8 cellular contexts compared by ENCODE assay signal in the genomic region with DNA sequence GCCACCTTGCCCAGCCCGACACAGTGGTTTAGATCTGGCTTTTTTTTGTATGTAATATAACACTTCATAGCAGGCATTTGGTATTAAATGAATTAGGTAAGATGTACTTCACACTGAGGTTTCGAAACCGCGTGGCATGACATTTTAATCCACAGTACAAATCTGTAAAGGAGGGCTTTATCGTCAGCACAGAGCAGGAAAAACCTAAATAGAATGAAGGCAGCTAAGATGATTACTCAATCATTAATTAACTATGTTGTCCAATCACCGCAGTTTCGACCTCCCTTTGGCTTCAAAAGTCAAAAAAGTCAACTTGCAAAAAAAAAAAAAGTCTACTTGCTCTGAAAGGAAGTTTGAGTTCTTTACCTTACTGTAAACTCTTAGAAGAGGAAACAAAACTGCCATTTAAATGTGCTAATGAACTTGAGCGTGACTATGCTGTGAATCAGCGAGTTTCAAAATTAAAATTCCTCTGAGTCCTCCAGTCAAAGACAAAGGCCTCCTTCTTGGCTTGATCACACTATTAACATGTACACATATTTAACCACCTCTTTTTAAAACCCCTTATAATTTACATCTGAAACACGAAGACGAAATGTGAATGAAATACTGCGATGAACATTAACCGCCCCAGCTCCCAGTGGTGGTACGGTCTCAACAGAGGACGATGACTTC. TPM values are rescaled to one million over a fixed set of nuclear protein-coding genes. Genes with fewer than 3 reads are reported as not detected.
DNase-seq lines count a peak whose midpoint lies in the region; ATAC-seq and TF ChIP-seq lines count a peak whose summit lies in the region.

No MANE protein-coding gene starts in this region.

- H3K4me3 Mint-ChIP-seq in memory B cell = peak overlapping the region; percentile 100

- H3K9me3 ChIP-seq in duodenal mucosa (ENCODE audit: control insufficient read depth in 1 of 2, low read length in 2 of 2) = no peaks in the 10 kb centered on the region
- no peaks in the 10 kb centered on the region for H3K9me3 ChIP-seq in stomach

- peak overlapping the region; percentile 89 for H3K27ac ChIP-seq in C4-2B
- peak overlapping the region; percentile 95 for H3K27ac ChIP-seq in duodenal mucosa (ENCODE audit: low read depth, low read length)
- H3K27ac ChIP-seq in stomach = peak overlapping the region; percentile 80 to 98 (median 97)

- peak overlapping the region; percentile 100 for H3K27ac Mint-ChIP-seq in memory B cell

- H3K27me3 ChIP-seq in duodenal mucosa (ENCODE audit: control insufficient read depth in 1 of 2, insufficient read depth in 2 of 2, low read length in 2 of 2) (no peaks in the 10 kb centered on the region), stomach (no peaks in the 10 kb centered on the region)

- peak; percentile 53 for DNase-seq in SW480 (ENCODE audit: low spot score)
- peak; percentile 15 to 33 for DNase-seq in memory B cell (ENCODE audit: low spot score in 2 of 2)
- no peak for DNase-seq in stomach
- DNase-seq in COR-L47 (lab: John Stamatoyannopoulos, UW) = no peak

- TF ChIP-seq POLR2A in stomach (IDR thresholded peaks at IDR 0.05) = no peak

- peaks cover 15% of the 10 kb centered on the region for H3K4me1 Mint-ChIP-seq in memory B cell

- H3K4me3 ChIP-seq in duodenal mucosa (ENCODE audit: low read depth in 1 of 2, low read length in 2 of 2) = peak overlapping the region; percentile 96 to 99
- peak overlapping the region; percentile 70 to 96 (median 89) for H3K4me3 ChIP-seq in stomach

- H3K9ac ChIP-seq in duodenal mucosa (ENCODE audit: low read depth in 1 of 2, low read length in 2 of 2) = peak overlapping the region; percentile 99 to 100

- TF ChIP-seq EP300 in stomach (IDR thresholded peaks at IDR 0.05) = no peak

- no peaks in the 10 kb centered on the region for H3K36me3 Mint-ChIP-seq in memory B cell

- intact Hi-C loops in stomach (cut with DNase I; ENCODE audit: low total_unique reads) = no loop called here

- no peaks in the 10 kb centered on the region for H3K9me3 Mint-ChIP-seq in memory B cell

- no peaks in the 10 kb centered on the region for H3K27me3 Mint-ChIP-seq in memory B cell

- no peak for TF ChIP-seq CTCF in C4-2B (conservative IDR thresholded peaks at IDR 0.05)
- TF ChIP-seq CTCF in stomach (IDR thresholded peaks at IDR 0.05) = no peak

- ATAC-seq in GM19351 (IDR thresholded peaks at IDR 0.05; ENCODE audit: unreplicated experiment) = peak; percentile 12
- peak; percentile 36 for ATAC-seq in HG03432 (IDR thresholded peaks at IDR 0.05; ENCODE audit: unreplicated experiment)
- peak; percentile 50 for ATAC-seq in memory B cell (ENCODE audit: low read depth)

- WGBS in stomach, 5 donors = 3 to 4% (median 4%) methylated on average over 15 of the region's 15 CpGs

- H3K4me1 ChIP-seq in duodenal mucosa (ENCODE audit: control insufficient read depth in 1 of 2, insufficient read depth in 2 of 2, low read length in 2 of 2) (peaks cover 4 to 8% of the 10 kb centered on the region in 2 donors), stomach (peaks cover 20 to 57% (median 36%) of the 10 kb centered on the region in 4 donors)

- H3K36me3 ChIP-seq in duodenal mucosa (ENCODE audit: control insufficient read depth in 1 of 2, insufficient read depth in 2 of 2, low read length in 2 of 2) (no peaks in the 10 kb centered on the region), stomach (no peaks in the 10 kb centered on the region)

RNA-seq across cellular contexts. Expression of a gene that starts 0.7 kb away (rescaled TPM):
- total RNA-seq in stomach = 10 to 100 TPM in 4 of 5 donors, 1 to 10 TPM in 1; 3.2 to 72.4 (median 39.3) TPM
- 1 to 10 TPM; 2.8 to 8.9 (median 8.3) TPM for polyA plus RNA-seq in stomach

RNA-seq across cellular contexts. Expression of a gene that starts 15.3 kb away (rescaled TPM):
- 10 to 100 TPM in 4 of 5 donors, 1 to 10 TPM in 1; 9.0 to 81.9 (median 47.2) TPM for total RNA-seq in stomach
- polyA plus RNA-seq in stomach = 10 to 100 TPM; 24.7 to 52.5 (median 25.4) TPM

Comparison
In these comparisons a context has a peak if more than half of its experiments do, and no peak if none do; other contexts are left out.
1. DNase-seq: peak in SW480 (single experiment) and memory B cell (2 of 2); none in stomach (single experiment) and COR-L47 (single experiment).
2. Peak in every context shown above with its lines, with median percentiles within 50 percentile points of each other: H3K27ac ChIP-seq and ATAC-seq.